ENCODE assay signal across 7 cellular contexts in genomic region chr12:1531160-1531653, GRCh38.
DNase-seq lines count a peak whose midpoint lies in the region; ATAC-seq and TF ChIP-seq lines count a peak whose summit lies in the region.

No MANE protein-coding gene starts in this region.

- ATAC-seq in activated T-cell treated with anti-CD3 and anti-CD28 coated beads, Interleukin-2, amount 50 U/mL, for 4 hours = peak in 1 of 2 donors; percentile 2
- no peak for ATAC-seq in stimulated activated effector memory CD8-positive, alpha-beta T cell treated with anti-CD3 and anti-CD28 coated beads, Interleukin-12 subunit alpha, Interleukin-12 subunit beta, amount 100 ng/mL, for 72 hours

- no peak for TF ChIP-seq CTCF in HFFc6 (IDR thresholded peaks at IDR 0.05)

- H3K4me3 Mint-ChIP-seq in HFFc6 = peak overlapping the region; percentile 90
- peak overlapping the region; percentile 74 for H3K4me3 Mint-ChIP-seq in activated T-cell treated with anti-CD3 and anti-CD28 coated beads, Interleukin-2, amount 50 U/mL, for 4 hours
- H3K4me3 Mint-ChIP-seq in stimulated activated effector memory CD8-positive, alpha-beta T cell treated with anti-CD3 and anti-CD28 coated beads, Interleukin-12 subunit alpha, Interleukin-12 subunit beta, amount 100 ng/mL, for 72 hours = peak overlapping the region; percentile 80

- peaks cover 29% of the 10 kb centered on the region for H3K36me3 Mint-ChIP-seq in HFFc6 (ENCODE audit: low read depth)
- no peaks in the 10 kb centered on the region for H3K36me3 Mint-ChIP-seq in activated T-cell treated with anti-CD3 and anti-CD28 coated beads, Interleukin-2, amount 50 U/mL, for 4 hours (ENCODE audit: insufficient read depth)
- H3K36me3 Mint-ChIP-seq in stimulated activated effector memory CD8-positive, alpha-beta T cell treated with anti-CD3 and anti-CD28 coated beads, Interleukin-12 subunit alpha, Interleukin-12 subunit beta, amount 100 ng/mL, for 72 hours = peaks cover 8% of the 10 kb centered on the region

- H3K27ac Mint-ChIP-seq in HFFc6 = peak overlapping the region; percentile 63
- H3K27ac Mint-ChIP-seq in stimulated activated effector memory CD8-positive, alpha-beta T cell treated with anti-CD3 and anti-CD28 coated beads, Interleukin-12 subunit alpha, Interleukin-12 subunit beta, amount 100 ng/mL, for 72 hours = no peak overlapping the region

- H3K9me3 ChIP-seq in iPS-15b (ENCODE audit: control insufficient read depth, insufficient read depth, low read length) = no peaks in the 10 kb centered on the region

- H3K4me1 ChIP-seq in iPS-15b (ENCODE audit: control insufficient read depth, insufficient read depth, low read length) = peaks cover 4% of the 10 kb centered on the region

- peak overlapping the region; percentile 54 for H3K4me3 ChIP-seq in iPS-15b (ENCODE audit: low read depth, low read length)

- H3K36me3 ChIP-seq in iPS-15b (ENCODE audit: control insufficient read depth, insufficient read depth, low read length) = no peaks in the 10 kb centered on the region

- H3K27me3 Mint-ChIP-seq in HFFc6 (ENCODE audit: insufficient read depth) = peaks cover 2% of the 10 kb centered on the region; the same call in 1 of the 2 replicates
- H3K27me3 Mint-ChIP-seq in activated T-cell treated with anti-CD3 and anti-CD28 coated beads, Interleukin-2, amount 50 U/mL, for 4 hours (ENCODE audit: low read depth) = peaks cover 65% of the 10 kb centered on the region

- H3K9me3 Mint-ChIP-seq in HFFc6 = no peaks in the 10 kb centered on the region
- H3K9me3 Mint-ChIP-seq in activated T-cell treated with anti-CD3 and anti-CD28 coated beads, Interleukin-2, amount 50 U/mL, for 4 hours = no peaks in the 10 kb centered on the region
- H3K9me3 Mint-ChIP-seq in stimulated activated effector memory CD8-positive, alpha-beta T cell treated with anti-CD3 and anti-CD28 coated beads, Interleukin-12 subunit alpha, Interleukin-12 subunit beta, amount 100 ng/mL, for 72 hours = no peaks in the 10 kb centered on the region

- H3K9ac ChIP-seq in iPS-15b (ENCODE audit: low read depth, low read length) = no peak overlapping the region

- DNase-seq in HFFc6 = no peak
- DNase-seq in activated T-cell treated with anti-CD3 and anti-CD28 coated beads, Interleukin-2, amount 50 U/mL, for 4 hours = no peak
- DNase-seq in stimulated activated effector memory CD8-positive, alpha-beta T cell treated with anti-CD3 and anti-CD28 coated beads, Interleukin-12 subunit alpha, Interleukin-12 subunit beta, amount 100 ng/mL, for 72 hours (ENCODE audit: low spot score in 2 of 2) = no peak
- DNase-seq in stimulated activated CD8-positive, alpha-beta memory T cell treated with anti-CD3 and anti-CD28 coated beads, Interleukin-4, amount 100 ng/mL, for 48 hours = no peak
- DNase-seq in ecto neural progenitor cell (ENCODE audit: low spot score) = no peak
- no peak for DNase-seq in DMS153 (lab: John Stamatoyannopoulos, UW)

- H3K27me3 ChIP-seq in iPS-15b (ENCODE audit: control insufficient read depth, insufficient read depth, low read length) = peaks cover 65% of the 10 kb centered on the region

- peaks cover 81% of the 10 kb centered on the region for H3K4me1 Mint-ChIP-seq in HFFc6 (ENCODE audit: low read depth)
- peaks cover 30% of the 10 kb centered on the region for H3K4me1 Mint-ChIP-seq in activated T-cell treated with anti-CD3 and anti-CD28 coated beads, Interleukin-2, amount 50 U/mL, for 4 hours (ENCODE audit: low read depth)
- peaks cover 48% of the 10 kb centered on the region for H3K4me1 Mint-ChIP-seq in stimulated activated effector memory CD8-positive, alpha-beta T cell treated with anti-CD3 and anti-CD28 coated beads, Interleukin-12 subunit alpha, Interleukin-12 subunit beta, amount 100 ng/mL, for 72 hours
